20 cellular contexts compared by ENCODE assay signal in the genomic region with DNA sequence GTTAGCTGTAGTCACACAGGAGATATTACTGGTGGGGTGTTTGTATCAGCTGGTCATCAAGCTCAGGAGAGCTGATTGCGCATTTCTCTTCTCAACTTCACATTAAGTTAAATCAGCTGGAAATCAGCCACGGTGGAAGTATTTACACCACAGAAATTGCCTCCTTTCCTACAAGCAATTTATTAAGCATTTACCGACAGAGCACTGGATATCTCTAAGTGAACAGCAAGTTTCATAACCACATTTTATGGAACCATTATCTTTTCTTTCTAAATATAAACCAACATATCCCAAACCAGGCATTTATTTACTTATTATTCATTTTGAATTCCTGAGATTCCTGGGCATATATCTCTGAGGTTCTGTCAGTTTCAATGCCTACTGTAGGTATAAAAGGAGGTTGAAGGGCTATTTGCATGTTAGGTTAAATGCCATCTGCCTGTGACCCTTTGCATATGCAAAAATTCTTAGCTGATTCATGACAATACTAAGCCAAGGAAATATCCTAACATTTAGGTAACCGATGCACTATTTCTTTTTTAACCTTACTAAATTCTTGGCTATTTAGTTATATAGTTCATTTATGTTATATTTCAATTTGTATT. TPM values are rescaled to one million over a fixed set of nuclear protein-coding genes. Genes with fewer than 3 reads are reported as not detected.
A peak's percentile ranks its signal among the peaks of the same experiment; 100 is the strongest.
DNase-seq lines count a peak whose midpoint lies in the region; ATAC-seq and TF ChIP-seq lines count a peak whose summit lies in the region.
"Had no signal": no experiment of that assay in that cellular context is flagged by ENCODE, and none has a peak within 500 bp of the region (broad histone marks: within the 10 kb centered on the region; RNA-seq: fewer than 3 reads in every experiment).

No MANE protein-coding gene starts in this region.

- H3F3A ChIP-seq in SK-N-SH (replicated peaks; ENCODE audit: insufficient read depth), result no peaks in the 10 kb centered on the region

- no peaks in the 10 kb centered on the region for H3K36me3 Mint-ChIP-seq in WTC11
- no peaks in the 10 kb centered on the region for H3K36me3 Mint-ChIP-seq in activated CD4-positive, alpha-beta memory T cell treated with anti-CD3 and anti-CD28 coated beads, Interleukin-2, amount 10 ng/mL, durations not matched to agents 7 days and 5 days (ENCODE audit: low read depth)
- H3K36me3 Mint-ChIP-seq in activated T-cell treated with anti-CD3 and anti-CD28 coated beads, Interleukin-2, amount 50 U/mL, for 4 hours (ENCODE audit: insufficient read depth), result no peaks in the 10 kb centered on the region
- H3K36me3 Mint-ChIP-seq: CD4-positive, alpha-beta memory T cell had no signal

- 44% methylated on average over 4 of the region's 4 CpGs for WGBS in SK-N-SH (ENCODE audit: low lambda C conversion rate)

- H3K4me1 Mint-ChIP-seq in WTC11, result peaks cover 44% of the 10 kb centered on the region
- H3K4me1 Mint-ChIP-seq in activated CD4-positive, alpha-beta memory T cell treated with anti-CD3 and anti-CD28 coated beads, Interleukin-2, amount 10 ng/mL, durations not matched to agents 7 days and 5 days, result no peaks in the 10 kb centered on the region
- no peaks in the 10 kb centered on the region for H3K4me1 Mint-ChIP-seq in activated T-cell treated with anti-CD3 and anti-CD28 coated beads, Interleukin-2, amount 50 U/mL, for 4 hours (ENCODE audit: low read depth)
- H3K4me1 Mint-ChIP-seq: CD4-positive, alpha-beta memory T cell had no signal

- no peak for TF ChIP-seq EP300 in SK-N-SH (IDR thresholded peaks at IDR 0.05; ENCODE audit: borderline replicate concordance in 1 of 2, low read depth in 1 of 2, low read length in 1 of 2)

- no peak overlapping the region for H3K27ac Mint-ChIP-seq in WTC11
- no peak overlapping the region for H3K27ac Mint-ChIP-seq in activated CD4-positive, alpha-beta memory T cell treated with anti-CD3 and anti-CD28 coated beads, Interleukin-2, amount 10 ng/mL, durations not matched to agents 7 days and 5 days
- H3K27ac Mint-ChIP-seq: CD4-positive, alpha-beta memory T cell; HFFc6 had no signal

- H3K27me3 ChIP-seq in SK-N-SH (ENCODE audit: insufficient read depth) (no peaks in the 10 kb centered on the region), iPS-18a (ENCODE audit: control insufficient read depth, insufficient read depth, low read length) (no peaks in the 10 kb centered on the region)

- H3K79me2 ChIP-seq in SK-N-SH (ENCODE audit: insufficient read depth), result no peaks in the 10 kb centered on the region

- TF ChIP-seq CTCF in SK-N-SH (IDR thresholded peaks at IDR 0.05) (no peak), WTC11 (IDR thresholded peaks at IDR 0.05) (no peak)

- no peaks in the 10 kb centered on the region for H4K20me1 ChIP-seq in SK-N-SH (ENCODE audit: insufficient read depth)

- no peak for TF ChIP-seq RAD21 in SK-N-SH (IDR thresholded peaks at IDR 0.05; ENCODE audit: low read length)

- H3K36me3 ChIP-seq in SK-N-SH (replicated peaks in 1 of 2; ENCODE audit: control insufficient read depth in 1 of 2, insufficient read depth in 2 of 2, low read length in 1 of 2), result no peaks in the 10 kb centered on the region
- no peaks in the 10 kb centered on the region for H3K36me3 ChIP-seq in iPS-18a (ENCODE audit: control insufficient read depth, low read depth, low read length)

- no peak for DNase-seq in SK-N-SH
- DNase-seq in WTC11 (ENCODE audit: low spot score), result no peak
- no peak for DNase-seq in activated CD4-positive, alpha-beta memory T cell treated with anti-CD3 and anti-CD28 coated beads, Interleukin-2, amount 10 ng/mL, durations not matched to agents 7 days and 5 days
- no peak for DNase-seq in hepatic stellate cell (ENCODE audit: low spot score)
- DNase-seq in activated T-cell treated with anti-CD3 and anti-CD28 coated beads, Interleukin-2, amount 50 U/mL, for 4 hours, result no peak
- DNase-seq: CD4-positive, alpha-beta memory T cell; HFFc6; IMR-90; Karpas-422; MM.1S; NCI-H1105 treated with DMSO at 0.1 percent for 48 hours; NCI-H1694 treated with DMSO at 0.1 percent for 48 hours; NCI-H345; NK-92 treated with Interleukin-12 subunit alpha and Interleukin-12 subunit beta, amount 100 ng/mL, for 24 hours; SW 1271 had no signal

- H3K27ac ChIP-seq in SK-N-SH (ENCODE audit: low read depth in 2 of 2, low read length in 1 of 2) (no peak overlapping the region), iPS-18a (ENCODE audit: low read length) (peak overlapping the region; percentile 34)
- H3K27ac ChIP-seq: 22Rv1 had no signal

- H3K27me3 Mint-ChIP-seq in WTC11 (ENCODE audit: low read depth), result no peaks in the 10 kb centered on the region; the same call in 1 of the 2 replicates
- H3K27me3 Mint-ChIP-seq in activated CD4-positive, alpha-beta memory T cell treated with anti-CD3 and anti-CD28 coated beads, Interleukin-2, amount 10 ng/mL, durations not matched to agents 7 days and 5 days, result no peaks in the 10 kb centered on the region
- H3K27me3 Mint-ChIP-seq in activated T-cell treated with anti-CD3 and anti-CD28 coated beads, Interleukin-2, amount 50 U/mL, for 4 hours (ENCODE audit: low read depth), result no peaks in the 10 kb centered on the region
- H3K27me3 Mint-ChIP-seq: CD4-positive, alpha-beta memory T cell had no signal

- POLR2A ChIA-PET in SK-N-SH (lab: Yijun Ruan, JAX) (no interaction called here), WTC11 (lab: Charles Lee) (no interaction called here)
- POLR2A ChIA-PET in activated CD4-positive, alpha-beta memory T cell treated with anti-CD3 and anti-CD28 coated beads, Interleukin-2, amount 10 ng/mL, durations not matched to agents 7 days and 5 days (lab: Charles Lee), result no interaction called here

- no peaks in the 10 kb centered on the region for H3K9me3 ChIP-seq in SK-N-SH
- H3K9me3 ChIP-seq in iPS-18a (ENCODE audit: control insufficient read depth, low read depth, low read length), result no peaks in the 10 kb centered on the region

- H3K4me3 ChIP-seq in SK-N-SH (ENCODE audit: low read depth in 2 of 2, low read length in 1 of 2) (no peak overlapping the region), iPS-18a (ENCODE audit: low read length) (peak overlapping the region; percentile 35)

- peak overlapping the region; percentile 30; the same call in 1 of the 2 replicates for H3K4me3 Mint-ChIP-seq in WTC11
- no peak overlapping the region for H3K4me3 Mint-ChIP-seq in activated CD4-positive, alpha-beta memory T cell treated with anti-CD3 and anti-CD28 coated beads, Interleukin-2, amount 10 ng/mL, durations not matched to agents 7 days and 5 days
- H3K4me3 Mint-ChIP-seq in activated T-cell treated with anti-CD3 and anti-CD28 coated beads, Interleukin-2, amount 50 U/mL, for 4 hours, result no peak overlapping the region
- H3K4me3 Mint-ChIP-seq: CD4-positive, alpha-beta memory T cell; HFFc6 had no signal

- no peaks in the 10 kb centered on the region for H3K9me3 Mint-ChIP-seq in WTC11
- H3K9me3 Mint-ChIP-seq in activated CD4-positive, alpha-beta memory T cell treated with anti-CD3 and anti-CD28 coated beads, Interleukin-2, amount 10 ng/mL, durations not matched to agents 7 days and 5 days, result no peaks in the 10 kb centered on the region
- peaks cover 2% of the 10 kb centered on the region for H3K9me3 Mint-ChIP-seq in activated T-cell treated with anti-CD3 and anti-CD28 coated beads, Interleukin-2, amount 50 U/mL, for 4 hours

- H3K9ac ChIP-seq in SK-N-SH, result no peak overlapping the region
- H3K9ac ChIP-seq in iPS-18a (ENCODE audit: low read length), result no peak overlapping the region

- no peaks in the 10 kb centered on the region for H3K9me2 ChIP-seq in SK-N-SH

- no peak overlapping the region for H2AFZ ChIP-seq in SK-N-SH (ENCODE audit: low read depth)

- CTCF ChIA-PET in SK-N-SH (lab: Yijun Ruan, JAX), result interaction anchor here (0.6 kb wide), 1 partner anchor 1283 kb away, joined by 3 read pairs; no protein-coding TSS in a partner anchor
- CTCF ChIA-PET in WTC11 (lab: Charles Lee), result interaction anchor here (1.0 to 2.9 kb wide), 3 partner anchors 13 to 104 kb away, joined by 3 to 26 read pairs (median 5); no protein-coding TSS in a partner anchor
- CTCF ChIA-PET in activated CD4-positive, alpha-beta memory T cell treated with anti-CD3 and anti-CD28 coated beads, Interleukin-2, amount 10 ng/mL, durations not matched to agents 7 days and 5 days (lab: Charles Lee), result no interaction called here

- ATAC-seq in SK-N-SH treated with all-trans-retinoic acid at 6 μM for 48 hours, result no peak
- peak; percentile 82 for ATAC-seq in WTC11
- ATAC-seq in HG02884 (IDR thresholded peaks at IDR 0.05; ENCODE audit: unreplicated experiment), result no peak
- ATAC-seq in activated T-cell treated with anti-CD3 and anti-CD28 coated beads, Interleukin-2, amount 50 U/mL, for 4 hours, result no peak

- H3K4me2 ChIP-seq in SK-N-SH, result no peak overlapping the region

- H3K4me1 ChIP-seq in SK-N-SH (ENCODE audit: control insufficient read depth in 1 of 2, insufficient read depth in 2 of 2, low read depth in 1 of 2, low read length in 1 of 2) (no peaks in the 10 kb centered on the region; a peak in 1 of 4 replicates), iPS-18a (ENCODE audit: control insufficient read depth, low read depth, low read length) (peaks cover 35% of the 10 kb centered on the region)

TF ChIP-seq in SK-N-SH treated with all-trans-retinoic acid at 6 μM for 48 hours, 23 proteins besides CTCF, POLR2A, EP300 and RAD21:
- TF ChIP-seq TCF4 (CRISPR knock-in tag; IDR thresholded peaks at IDR 0.05; ENCODE audit: borderline replicate concordance) (no peak), ISL1 (CRISPR knock-in tag; IDR thresholded peaks at IDR 0.05) (peak; percentile 73)

TF ChIP-seq in SK-N-SH, 30 proteins besides CTCF, POLR2A, EP300 and RAD21 (continues in another document):
- TF ChIP-seq TEAD4 (IDR thresholded peaks at IDR 0.05; ENCODE audit: borderline replicate concordance, insufficient read depth), result no peak
- TF ChIP-seq JUND (IDR thresholded peaks at IDR 0.05), result no peak
- no peak for TF ChIP-seq EZH2phosphoT487 (IDR thresholded peaks at IDR 0.05; ENCODE audit: borderline replicate concordance, low read depth)
- no peak for TF ChIP-seq TCF12 (IDR thresholded peaks at IDR 0.05)
- TF ChIP-seq GABPA (IDR thresholded peaks at IDR 0.05; ENCODE audit: low read depth), result no peak
- TF ChIP-seq YY1 (IDR thresholded peaks at IDR 0.05; ENCODE audit: low read depth), result no peak

RNA-seq across cellular contexts. Expression of a gene that starts 56.6 kb away (rescaled TPM):
- polyA plus RNA-seq in SK-N-SH (2012; rRNA removed), result 0.05 and 0.21 TPM in 2 replicates
- polyA plus RNA-seq in SK-N-SH (2012; cell fraction: cytosol; rRNA removed), result 0.14 and 0.21 TPM in 2 replicates
- polyA plus RNA-seq in SK-N-SH (2012; cell fraction: nucleus; rRNA removed), result 0.08 and 0.40 TPM in 2 replicates
- 2.8 to 3.4 TPM (median 3.3 TPM) in 3 replicates for total RNA-seq in WTC11 (2021)
- not detected for total RNA-seq in activated CD4-positive, alpha-beta memory T cell treated with anti-CD3 and anti-CD28 coated beads, Interleukin-2, amount 10 ng/mL, durations not matched to agents 7 days and 5 days
- not detected for total RNA-seq in activated T-cell treated with anti-CD3 and anti-CD28 coated beads, Interleukin-2, amount 50 U/mL, for 4 hours
- total RNA-seq: CD4-positive, alpha-beta memory T cell; OCI-LY7 had no signal
